9 cellular contexts compared by ENCODE assay signal in the genomic region with DNA sequence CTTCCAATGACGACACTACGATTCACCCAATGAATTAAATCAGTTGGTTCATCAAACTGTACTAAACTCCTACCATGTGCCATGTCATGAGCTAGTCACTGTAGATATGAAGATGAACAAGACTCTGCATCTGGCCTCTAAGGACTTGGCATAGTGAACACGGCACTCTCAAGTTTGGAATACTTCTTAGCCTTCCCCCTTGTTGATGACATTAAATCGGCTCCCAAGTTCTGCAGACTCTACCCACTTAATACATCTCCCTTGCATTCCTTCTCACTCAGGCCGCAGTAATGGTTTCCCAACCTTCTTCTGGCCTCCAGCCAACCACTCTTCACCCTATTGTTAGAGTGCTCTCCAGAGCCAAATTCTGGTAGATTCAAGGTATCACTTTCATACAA.
DNase-seq lines count a peak whose midpoint lies in the region; ATAC-seq, FAIRE-seq and TF ChIP-seq lines count a peak whose summit lies in the region.
"Had no signal": no experiment of that assay in that cellular context is flagged by ENCODE, and none has a peak within 500 bp of the region (broad histone marks: within the 10 kb centered on the region; RNA-seq: fewer than 3 reads in every experiment).

No MANE protein-coding gene starts in this region.

- H3K79me2 ChIP-seq in astrocyte (ENCODE audit: insufficient read depth, low read length), result peaks cover 6% of the 10 kb centered on the region

- H3K4me2 ChIP-seq in astrocyte (ENCODE audit: low read length), result peak overlapping the region; percentile 77

- H2AFZ ChIP-seq in astrocyte (ENCODE audit: low read depth, low read length), result no peak overlapping the region

- H3K4me1 Mint-ChIP-seq in CD8-positive, alpha-beta T cell (ENCODE audit: low read depth), result peaks cover 29% of the 10 kb centered on the region
- peaks cover 42% of the 10 kb centered on the region for H3K4me1 Mint-ChIP-seq in astrocyte (ENCODE audit: low read depth, unreplicated experiment)

- FAIRE-seq in astrocyte (lab: Jason Lieb, UNC) (no peak), D721Med (lab: Jason Lieb, UNC) (no peak)

- no peak for TF ChIP-seq CTCF in CD8-positive, alpha-beta T cell (IDR thresholded peaks at IDR 0.05)
- TF ChIP-seq CTCF in astrocyte (IDR thresholded peaks at IDR 0.05; ENCODE audit: insufficient read depth, low read depth, low read length), result no peak
- TF ChIP-seq CTCF in D721Med (IDR thresholded peaks at IDR 0.05; ENCODE audit: insufficient read depth, missing control alignments), result no peak

- H3K27ac Mint-ChIP-seq in CD8-positive, alpha-beta T cell, result peak overlapping the region; percentile 91
- peak overlapping the region; percentile 98 for H3K27ac Mint-ChIP-seq in astrocyte (ENCODE audit: unreplicated experiment)

- H4K20me1 ChIP-seq in astrocyte (ENCODE audit: insufficient read depth, low read length), result no peaks in the 10 kb centered on the region

- peaks cover 20% of the 10 kb centered on the region for H3K36me3 Mint-ChIP-seq in CD8-positive, alpha-beta T cell
- no peaks in the 10 kb centered on the region for H3K36me3 Mint-ChIP-seq in astrocyte (ENCODE audit: low read depth, unreplicated experiment)

- H3K4me3 Mint-ChIP-seq in CD8-positive, alpha-beta T cell, result no peak overlapping the region
- H3K4me3 Mint-ChIP-seq in astrocyte (ENCODE audit: unreplicated experiment), result no peak overlapping the region

- H3K9me3 ChIP-seq in CD8-positive, alpha-beta T cell (ENCODE audit: low read length), result no peaks in the 10 kb centered on the region
- H3K9me3 ChIP-seq in KOPT-K1 (ENCODE audit: insufficient read depth, low read length, poor library complexity, severe bottlenecking), result no peaks in the 10 kb centered on the region
- H3K9me3 ChIP-seq in astrocyte (ENCODE audit: insufficient read depth, low read depth, low read length), result no peaks in the 10 kb centered on the region
- no peaks in the 10 kb centered on the region for H3K9me3 ChIP-seq in muscle layer of duodenum (ENCODE audit: control insufficient read depth in 1 of 2, low read length in 2 of 2)

- H3K4me1 ChIP-seq in CD8-positive, alpha-beta T cell (ENCODE audit: insufficient read depth, low read length), result peaks cover 24% of the 10 kb centered on the region
- H3K4me1 ChIP-seq in astrocyte (ENCODE audit: insufficient read depth, low read length) (peaks cover 41% of the 10 kb centered on the region), muscle layer of duodenum (ENCODE audit: control insufficient read depth in 1 of 2, insufficient read depth in 2 of 2, low read length in 2 of 2) (peaks cover 0 to 15% of the 10 kb centered on the region in 2 donors)

- CTCF ChIA-PET in CD8-positive, alpha-beta T cell (lab: Charles Lee), result interaction anchor here (0.7 kb wide), 1 partner anchor 20 kb away, joined by 4 read pairs; no protein-coding TSS in a partner anchor

- POLR2A ChIA-PET in CD8-positive, alpha-beta T cell (lab: Charles Lee), result interaction anchor here (0.8 kb wide), 1 partner anchor 14 kb away, joined by 5 read pairs; no protein-coding TSS in a partner anchor

- H3K4me3 ChIP-seq in CD8-positive, alpha-beta T cell (ENCODE audit: low read depth, low read length), result no peak overlapping the region
- peak overlapping the region; percentile 37 for H3K4me3 ChIP-seq in astrocyte (ENCODE audit: insufficient read depth, low read depth, low read length)
- no peak overlapping the region for H3K4me3 ChIP-seq in muscle layer of duodenum (ENCODE audit: low read depth in 1 of 2, low read length in 2 of 2)

- ATAC-seq in CD8-positive, alpha-beta T cell, result no peak
- ATAC-seq in HG03139 (IDR thresholded peaks at IDR 0.05; ENCODE audit: unreplicated experiment) (no peak), GM19351 (IDR thresholded peaks at IDR 0.05; ENCODE audit: unreplicated experiment) (no peak)

- H3K9me3 Mint-ChIP-seq in CD8-positive, alpha-beta T cell, result no peaks in the 10 kb centered on the region
- no peaks in the 10 kb centered on the region for H3K9me3 Mint-ChIP-seq in astrocyte (ENCODE audit: unreplicated experiment)

- no peak for DNase-seq in CD8-positive, alpha-beta T cell
- DNase-seq in astrocyte (ENCODE audit: low read depth), result peak; percentile 90
- DNase-seq in D721Med (ENCODE audit: insufficient read length, low spot score), result no peak
- no peak for DNase-seq in central memory CD4-positive, alpha-beta T cell
- DNase-seq: NCI-H1092 had no signal

- no peaks in the 10 kb centered on the region for H3K36me3 ChIP-seq in CD8-positive, alpha-beta T cell (ENCODE audit: insufficient read depth, low read length)
- H3K36me3 ChIP-seq in KOPT-K1 (ENCODE audit: insufficient read depth, low read length) (no peaks in the 10 kb centered on the region), astrocyte (ENCODE audit: insufficient read depth, low read length) (no peaks in the 10 kb centered on the region), muscle layer of duodenum (ENCODE audit: control insufficient read depth in 1 of 2, insufficient read depth in 2 of 2, low read length in 2 of 2) (no peaks in the 10 kb centered on the region)

- no peak overlapping the region for H3K27ac ChIP-seq in CD8-positive, alpha-beta T cell (ENCODE audit: low read depth, low read length)
- H3K27ac ChIP-seq in KOPT-K1 (ENCODE audit: low read depth, low read length, poor library complexity, severe bottlenecking), result peak overlapping the region; percentile 52
- peak overlapping the region; percentile 94 for H3K27ac ChIP-seq in astrocyte (ENCODE audit: low read depth, low read length)
- H3K27ac ChIP-seq in muscle layer of duodenum (ENCODE audit: low read length), result peak overlapping the region; percentile 57

- intact Hi-C loops in CD8-positive, alpha-beta T cell (cut with DNase I, micrococcal nuclease), result no loop called here

- H3K27me3 Mint-ChIP-seq in CD8-positive, alpha-beta T cell (ENCODE audit: low read depth), result no peaks in the 10 kb centered on the region
- no peaks in the 10 kb centered on the region for H3K27me3 Mint-ChIP-seq in astrocyte (ENCODE audit: low read depth, unreplicated experiment)

- peak overlapping the region; percentile 65 for H3K9ac ChIP-seq in astrocyte (ENCODE audit: low read length)

- no peaks in the 10 kb centered on the region for H3K27me3 ChIP-seq in CD8-positive, alpha-beta T cell (ENCODE audit: insufficient read depth, low read length)
- H3K27me3 ChIP-seq in astrocyte (ENCODE audit: insufficient read depth, low read length) (no peaks in the 10 kb centered on the region), muscle layer of duodenum (ENCODE audit: low read depth, low read length) (no peaks in the 10 kb centered on the region)
